Comparison of ENCODE assay signal across 8 cellular contexts in the genomic region with DNA sequence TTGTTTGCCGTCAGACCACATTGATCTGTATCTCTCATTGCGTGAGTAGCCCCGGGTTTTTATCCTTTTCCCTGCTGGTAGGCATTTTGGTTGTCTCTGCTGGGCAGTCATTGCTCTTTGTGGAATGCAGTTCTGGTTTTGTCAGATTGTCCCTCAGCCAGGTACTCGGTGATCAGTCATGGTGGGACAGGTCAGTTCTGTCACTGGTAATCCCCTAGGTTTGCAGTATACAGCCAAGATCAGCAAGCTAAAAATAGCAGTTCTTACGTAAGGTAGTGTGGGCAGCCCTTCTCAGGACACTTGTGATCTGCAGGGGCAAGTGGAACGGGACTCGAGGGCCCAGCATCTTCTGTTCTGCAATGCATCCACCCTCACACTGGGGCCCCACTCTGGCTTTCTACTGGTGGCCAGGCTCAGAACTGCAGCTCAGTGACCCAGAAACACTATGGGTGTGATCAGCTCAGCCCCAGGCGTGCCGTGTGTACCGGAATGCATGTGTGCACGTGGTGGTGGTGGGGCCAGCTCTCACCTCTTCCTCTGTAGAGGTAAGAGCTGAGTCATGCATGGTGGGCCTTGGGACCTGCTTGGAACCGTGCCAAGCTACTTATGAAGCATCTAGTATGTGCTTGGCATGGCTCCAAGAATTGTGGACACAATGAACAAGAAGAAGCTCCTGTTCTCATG. TPM values are rescaled to one million over a fixed set of nuclear protein-coding genes. Genes with fewer than 3 reads are reported as not detected.
DNase-seq lines count a peak whose midpoint lies in the region; ATAC-seq, FAIRE-seq and TF ChIP-seq lines count a peak whose summit lies in the region.

No MANE protein-coding gene starts in this region.

- H3K4me2 ChIP-seq in hepatocyte, result no peak overlapping the region

- no peaks in the 10 kb centered on the region for H3K36me3 ChIP-seq in hepatocyte (replicated peaks; ENCODE audit: insufficient read depth, low read depth)

- DNase-seq in NCI-H2171 treated with DMSO at 0.1 percent for 48 hours (lab: John Stamatoyannopoulos, UW) (peak; percentile 1), NCI-H2171 (lab: John Stamatoyannopoulos, UW) (no peak), RCC 7860 (ENCODE audit: low spot score) (peak; percentile 52), hepatocyte (ENCODE audit: low spot score) (peak; percentile 76), NCI-H1930 (lab: John Stamatoyannopoulos, UW) (no peak)
- DNase-seq in activated gamma-delta T cell treated with anti-CD3 and anti-CD28 coated beads, Interleukin-2, amount 50 U/mL, for 16 hours (ENCODE audit: low read depth), result peak; percentile 79
- peak; percentile 62 to 88 (median 82) for DNase-seq in stimulated activated CD4-positive, alpha-beta T cell treated with anti-CD3 and anti-CD28 coated beads, TNF-alpha, amount 100 ng/mL, for 48 hours (ENCODE audit: low read depth in 3 of 3)

- H3K4me1 ChIP-seq in hepatocyte (ENCODE audit: insufficient read depth), result peaks cover 6% of the 10 kb centered on the region

- H3K79me2 ChIP-seq in hepatocyte, result no peaks in the 10 kb centered on the region

- peak; percentile 75 for ATAC-seq in HG02938 (IDR thresholded peaks at IDR 0.05; ENCODE audit: unreplicated experiment)

- H3K27ac ChIP-seq in hepatocyte, result no peak overlapping the region

- no peak for TF ChIP-seq CTCF in hepatocyte (IDR thresholded peaks at IDR 0.05; ENCODE audit: poor library complexity)

- WGBS in hepatocyte (ENCODE audit: low lambda C conversion rate, missing lambda C conversion rate), result 74% methylated on average over 12 of the region's 12 CpGs

- H2AFZ ChIP-seq in hepatocyte, result no peak overlapping the region

- H4K20me1 ChIP-seq in hepatocyte (ENCODE audit: insufficient read depth, poor library complexity, severe bottlenecking), result no peaks in the 10 kb centered on the region

- FAIRE-seq in RCC 7860 (lab: Jason Lieb, UNC), result no peak

- no peaks in the 10 kb centered on the region for H3K9me2 ChIP-seq in hepatocyte (replicated peaks; ENCODE audit: insufficient read depth)

- no peaks in the 10 kb centered on the region for H3K27me3 ChIP-seq in hepatocyte

- H3K4me3 ChIP-seq in hepatocyte, result no peak overlapping the region

- no peaks in the 10 kb centered on the region for H3K9me3 ChIP-seq in hepatocyte (ENCODE audit: low read depth)

RNA-seq across cellular contexts. Expression of a gene that starts 6.3 kb away (rescaled TPM):
- total RNA-seq in hepatocyte, result 2.7 TPM in 2 replicates
- 2.4 and 5.8 TPM in 2 replicates for polyA plus RNA-seq in hepatocyte

RNA-seq across cellular contexts. Expression of a gene that starts 43.5 kb away (rescaled TPM):
- 52.1 and 57.2 TPM in 2 replicates for total RNA-seq in hepatocyte
- polyA plus RNA-seq in hepatocyte, result 39.5 and 41.5 TPM in 2 replicates

Comparison
In these comparisons a context has a peak if more than half of its experiments do, and no peak if none do; other contexts are left out.
1. DNase-seq: peak in NCI-H2171 treated with DMSO at 0.1 percent for 48 hours (single experiment), RCC 7860 (single experiment), activated gamma-delta T cell treated with anti-CD3 and anti-CD28 coated beads, Interleukin-2, amount 50 U/mL, for 16 hours (single experiment), hepatocyte (single experiment) and stimulated activated CD4-positive, alpha-beta T cell treated with anti-CD3 and anti-CD28 coated beads, TNF-alpha, amount 100 ng/mL, for 48 hours (3 of 3); none in NCI-H2171 (single experiment) and NCI-H1930 (0 of 2).